Comparison of ENCODE assay signal across 15 cellular contexts in genomic region chr20:25066386-25066785, GRCh38. TPM values are rescaled to one million over a fixed set of nuclear protein-coding genes. Genes with fewer than 3 reads are reported as not detected.
DNase-seq lines count a peak whose midpoint lies in the region; ATAC-seq and TF ChIP-seq lines count a peak whose summit lies in the region.
"Had no signal": no experiment of that assay in that cellular context is flagged by ENCODE, and none has a peak within 500 bp of the region (broad histone marks: within the 10 kb centered on the region; RNA-seq: fewer than 3 reads in every experiment).

No MANE protein-coding gene starts in this region.

- H3K79me1 ChIP-seq in mesenchymal stem cell (replicated peaks; ENCODE audit: low read length, poor library complexity, severe bottlenecking): no peaks in the 10 kb centered on the region

- DNase-seq in activated T-cell treated with anti-CD3 and anti-CD28 coated beads, Interleukin-2, amount 50 U/mL, for 24 hours: peak; percentile 18
- no peak for DNase-seq in activated T-cell treated with anti-CD3 and anti-CD28 coated beads, Interleukin-2, amount 50 U/mL, for 1 hour
- DNase-seq in NCI-H345 (lab: John Stamatoyannopoulos, UW): peak; percentile 78
- DNase-seq in WTC11 (ENCODE audit: low spot score): peak; percentile 8
- DNase-seq in transverse colon: peak; percentile 7
- DNase-seq in mesenchymal stem cell: no peak
- no peak for DNase-seq in SIG-M5 (lab: John Stamatoyannopoulos, UW)
- DNase-seq in T-helper 2 cell: no peak

- H4K8ac ChIP-seq in mesenchymal stem cell (ENCODE audit: low read length): no peak overlapping the region

- no peak overlapping the region for H2BK12ac ChIP-seq in mesenchymal stem cell (ENCODE audit: low read length in 2 of 2)

- H3K4me3 Mint-ChIP-seq in activated T-cell treated with anti-CD3 and anti-CD28 coated beads, Interleukin-2, amount 50 U/mL, for 24 hours: no peak overlapping the region
- H3K4me3 Mint-ChIP-seq in WTC11: no peak overlapping the region
- H3K4me3 Mint-ChIP-seq: activated naive CD8-positive, alpha-beta T cell treated with anti-CD3 and anti-CD28 coated beads, Interleukin-2, amount 50 U/mL, for 24 hours; CD4-positive, alpha-beta memory T cell had no signal

- no peak overlapping the region for H4K91ac ChIP-seq in mesenchymal stem cell (ENCODE audit: low read length)

- WGBS in transverse colon (ENCODE audit: low coverage in 1 of 2), 2 donors: 20 to 25% methylated on average over 5 to 6 of the region's 6 CpGs
- WGBS in mesenchymal stem cell: 51% methylated on average over 6 of the region's 6 CpGs

- H3K27ac ChIP-seq in transverse colon: no peak overlapping the region
- H3K27ac ChIP-seq in mesenchymal stem cell (ENCODE audit: low read length, poor library complexity, severe bottlenecking): no peak overlapping the region

- H3K9me3 Mint-ChIP-seq in activated T-cell treated with anti-CD3 and anti-CD28 coated beads, Interleukin-2, amount 50 U/mL, for 24 hours: no peaks in the 10 kb centered on the region
- no peaks in the 10 kb centered on the region for H3K9me3 Mint-ChIP-seq in WTC11
- H3K9me3 Mint-ChIP-seq: activated naive CD8-positive, alpha-beta T cell treated with anti-CD3 and anti-CD28 coated beads, Interleukin-2, amount 50 U/mL, for 24 hours; CD4-positive, alpha-beta memory T cell had no signal

- no peak overlapping the region for H3K9ac ChIP-seq in mesenchymal stem cell (ENCODE audit: low read length)

- POLR2A ChIA-PET in WTC11 (lab: Charles Lee): no interaction called here

- no peak for TF ChIP-seq CTCF in WTC11 (IDR thresholded peaks at IDR 0.05)
- TF ChIP-seq CTCF in transverse colon (IDR thresholded peaks at IDR 0.05): no peak

- peaks cover 0 to 8% (median 3%) of the 10 kb centered on the region in 4 donors for H3K4me1 ChIP-seq in transverse colon
- peaks cover 16% of the 10 kb centered on the region for H3K4me1 ChIP-seq in mesenchymal stem cell (ENCODE audit: control insufficient read depth, insufficient read depth, low read depth, low read length)

- no peak for TF ChIP-seq POLR2A in transverse colon (IDR thresholded peaks at IDR 0.05)

- no peak overlapping the region for H3K18ac ChIP-seq in mesenchymal stem cell (ENCODE audit: low read depth in 1 of 2, low read length in 2 of 2)

- H3K36me3 ChIP-seq in transverse colon: no peaks in the 10 kb centered on the region
- no peaks in the 10 kb centered on the region for H3K36me3 ChIP-seq in mesenchymal stem cell (ENCODE audit: control insufficient read depth in 1 of 2, insufficient read depth in 2 of 2, low read depth in 1 of 2, low read length in 2 of 2)

- no peaks in the 10 kb centered on the region for H3K36me3 Mint-ChIP-seq in activated T-cell treated with anti-CD3 and anti-CD28 coated beads, Interleukin-2, amount 50 U/mL, for 24 hours (ENCODE audit: low read depth)
- no peaks in the 10 kb centered on the region for H3K36me3 Mint-ChIP-seq in WTC11
- H3K36me3 Mint-ChIP-seq: CD4-positive, alpha-beta memory T cell had no signal

- intact Hi-C loops in transverse colon (cut with DNase I; ENCODE audit: low total_unique reads): no loop called here

- H3K9me3 ChIP-seq in transverse colon (no peaks in the 10 kb centered on the region), mesenchymal stem cell (ENCODE audit: control insufficient read depth, low read length) (no peaks in the 10 kb centered on the region)

- CTCF ChIA-PET in WTC11 (lab: Charles Lee): interaction anchor here (0.6 to 3.1 kb wide), 14 partner anchors 10 to 181 kb away, joined by 3 to 26 read pairs (median 6); partner anchors contain the start of gene PYGB

- no peak overlapping the region for H3K14ac ChIP-seq in mesenchymal stem cell (ENCODE audit: low read length in 2 of 2)

- TF ChIP-seq EP300 in transverse colon (IDR thresholded peaks at IDR 0.05; ENCODE audit: low read depth): no peak

- no peak overlapping the region for H2BK15ac ChIP-seq in mesenchymal stem cell (ENCODE audit: low read depth, poor library complexity, severe bottlenecking)

- no peak overlapping the region for H2AFZ ChIP-seq in mesenchymal stem cell (ENCODE audit: low read depth, low read length)

- H2AK5ac ChIP-seq in mesenchymal stem cell (ENCODE audit: low read length, severe bottlenecking): no peak overlapping the region

- peaks cover 5% of the 10 kb centered on the region for H3K4me1 Mint-ChIP-seq in activated T-cell treated with anti-CD3 and anti-CD28 coated beads, Interleukin-2, amount 50 U/mL, for 24 hours (ENCODE audit: low read depth)
- peaks cover 4% of the 10 kb centered on the region for H3K4me1 Mint-ChIP-seq in WTC11

- no peak overlapping the region for H3K4me2 ChIP-seq in mesenchymal stem cell (ENCODE audit: low read length, poor library complexity, severe bottlenecking)

- H3K27me3 ChIP-seq in transverse colon: peaks cover 23% of the 10 kb centered on the region
- H3K27me3 ChIP-seq in mesenchymal stem cell (ENCODE audit: control insufficient read depth in 1 of 2, insufficient read depth in 1 of 2, low read length in 2 of 2): peaks cover 59 to 95% of the 10 kb centered on the region in 2 experiments

- no peak overlapping the region for H2BK120ac ChIP-seq in mesenchymal stem cell (ENCODE audit: low read depth, low read length)

- no peak overlapping the region for H3K27ac Mint-ChIP-seq in activated T-cell treated with anti-CD3 and anti-CD28 coated beads, Interleukin-2, amount 50 U/mL, for 24 hours
- H3K27ac Mint-ChIP-seq in WTC11: no peak overlapping the region
- H3K27ac Mint-ChIP-seq: activated naive CD8-positive, alpha-beta T cell treated with anti-CD3 and anti-CD28 coated beads, Interleukin-2, amount 50 U/mL, for 24 hours had no signal

- H3K4me3 ChIP-seq in transverse colon: no peak overlapping the region
- no peak overlapping the region for H3K4me3 ChIP-seq in mesenchymal stem cell (ENCODE audit: insufficient read depth in 1 of 2, low read depth in 1 of 2, low read length in 2 of 2)

- H3K27me3 Mint-ChIP-seq in activated T-cell treated with anti-CD3 and anti-CD28 coated beads, Interleukin-2, amount 50 U/mL, for 24 hours: peaks cover 30% of the 10 kb centered on the region
- peaks cover 9% of the 10 kb centered on the region for H3K27me3 Mint-ChIP-seq in WTC11 (ENCODE audit: low read depth)

- no peak overlapping the region for H3K23ac ChIP-seq in mesenchymal stem cell (ENCODE audit: low read length in 2 of 2)

- H2BK5ac ChIP-seq in mesenchymal stem cell (ENCODE audit: low read depth, low read length, poor library complexity, severe bottlenecking): no peak overlapping the region

- in situ Hi-C loops in transverse colon (cut with MboI; ENCODE audit: low pct_ligation_motif_present in 1 of 4, low pct_unique_long_range_greater_than_20kb in 1 of 4, low sequenced_read_pairs in 3 of 4): loop anchor here (5.0 to 25.0 kb wide), 4 partner anchors 69 to 321 kb away; partner anchors contain the start of genes APMAP (in 2 of the 4) and ABHD12 (in 1 of the 4)

- no peak overlapping the region for H3K4ac ChIP-seq in mesenchymal stem cell (ENCODE audit: low read depth in 1 of 2, low read length in 2 of 2)

- no peak for ATAC-seq in WTC11

TF ChIP-seq in WTC11, 78 proteins besides CTCF, POLR2A, EP300 and RAD21:
- no peak for TF ChIP-seq ZNF396 (CRISPR knock-in tag; IDR thresholded peaks at IDR 0.05; ENCODE audit: borderline replicate concordance)

RNA-seq across cellular contexts. Expression of gene ACSS1, which starts 8.4 kb away (rescaled TPM):
- 1.5 to 2.7 TPM (median 2.4 TPM) in 3 replicates for total RNA-seq in WTC11 (2021)
- total RNA-seq in transverse colon: 10 to 100 TPM; 30.3 to 64.7 (median 51.6) TPM
- polyA plus RNA-seq in mesenchymal stem cell (2013, experiment 1 of 2): 0.54 TPM
- polyA plus RNA-seq in mesenchymal stem cell (2013, experiment 2 of 2): 0.34 TPM
- total RNA-seq: H7 had no signal

RNA-seq across cellular contexts. Expression of gene VSX1, which starts 15.6 kb away (rescaled TPM):
- 0.23 TPM in 1 of 3 replicates, not detected in the others for total RNA-seq in WTC11 (2021)
- under 1 TPM in 1 of 4 donors, not detected in 3; 0.16 TPM for total RNA-seq in transverse colon
- polyA plus RNA-seq in mesenchymal stem cell (2013, experiment 1 of 2): not detected
- polyA plus RNA-seq in mesenchymal stem cell (2013, experiment 2 of 2): not detected
- total RNA-seq: CD4-positive, alpha-beta memory T cell; H7; lower leg skin; omental fat pad; T-helper 2 cell treated with Interferon-gamma antibody and Interleukin-4, amounts not matched to agents 100 ng/mL and 5 ng/mL, for 36 hours; ureter had no signal
- polyA plus RNA-seq: CD4-positive, alpha-beta memory T cell had no signal

Comparison
In these comparisons a context has a peak if more than half of its experiments do, and no peak if none do; other contexts are left out.
1. DNase-seq: peak in activated T-cell treated with anti-CD3 and anti-CD28 coated beads, Interleukin-2, amount 50 U/mL, for 24 hours (single experiment), NCI-H345 (single experiment), WTC11 (single experiment) and transverse colon (single experiment); none in activated T-cell treated with anti-CD3 and anti-CD28 coated beads, Interleukin-2, amount 50 U/mL, for 1 hour (single experiment), mesenchymal stem cell (single experiment), SIG-M5 (single experiment) and T-helper 2 cell (0 of 5).